25 cellular contexts compared by ENCODE assay signal in the genomic region with DNA sequence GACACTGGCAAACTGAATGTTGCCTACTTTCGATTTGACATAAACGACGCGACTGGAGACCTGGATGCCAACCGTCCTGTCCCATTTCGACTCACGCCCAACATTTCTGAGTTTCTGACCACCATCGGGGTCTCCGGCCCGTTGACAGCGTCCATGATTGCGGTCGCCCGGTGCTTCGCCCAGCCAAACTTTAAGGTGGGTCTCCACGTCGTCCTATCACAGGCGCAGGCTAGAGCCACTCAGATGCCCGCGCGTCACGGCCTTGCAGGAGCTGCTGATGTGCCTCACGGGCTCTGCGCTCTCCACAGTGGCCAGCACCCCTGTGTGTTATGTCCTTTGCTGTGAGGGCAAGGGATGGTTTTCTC.
"Had no signal": no experiment of that assay in that cellular context is flagged by ENCODE, and none has a peak within 500 bp of the region (broad histone marks: within the 10 kb centered on the region; RNA-seq: fewer than 3 reads in every experiment).

No MANE protein-coding gene starts in this region.

- DNase-seq: activated CD4-positive, alpha-beta T cell treated with anti-CD3 and anti-CD28 coated beads for 1 hour; activated CD4-positive, alpha-beta T cell treated with anti-CD3 and anti-CD28 coated beads, Interleukin-2, amount 10 ng/mL, durations not matched to agents 7 days and 5 days; activated naive CD4-positive, alpha-beta T cell; effector CD4-positive, alpha-beta T cell; left colon; natural killer cell; stimulated activated CD4-positive, alpha-beta T cell treated with anti-CD3 and anti-CD28 coated beads, Interleukin-12 subunit alpha, Interleukin-12 subunit beta, amount 100 ng/mL, for 4 hours; stimulated activated CD4-positive, alpha-beta T cell treated with anti-CD3 and anti-CD28 coated beads, Interleukin-4, amount 100 ng/mL, for 24 hours; stimulated activated naive CD8-positive, alpha-beta T cell treated with anti-CD3 and anti-CD28 coated beads, Interleukin-15, amount 100 ng/mL, for 72 hours; substantia nigra; T-helper 2 cell; upper lobe of right lung had no signal

- H3K4me3 Mint-ChIP-seq: activated CD4-positive, alpha-beta memory T cell treated with anti-CD3 and anti-CD28 coated beads, Interleukin-2, amount 10 ng/mL, durations not matched to agents 7 days and 5 days; activated CD4-positive, alpha-beta T cell treated with anti-CD3 and anti-CD28 coated beads, Interleukin-2, amount 10 ng/mL, durations not matched to agents 7 days and 5 days; central memory CD8-positive, alpha-beta T cell; dendritic cell treated with granulocyte-macrophage colony-stimulating factor and Interleukin-4, amounts not matched to agents 40 ng/mL and 50 ng/mL, for 4 days; natural killer cell; stimulated activated memory B cell treated with anti-CD40 and anti-IgM and Interleukin-4, amounts not matched to agents 10 μg/mL and 1 μg/mL and 100 μg/mL, for 72 hours; stimulated activated naive CD8-positive, alpha-beta T cell treated with anti-CD3 and anti-CD28 coated beads, Interleukin-15, amount 100 ng/mL, for 72 hours; WTC11 had no signal

- FAIRE-seq: endometrium, frontal cortex, islet of Langerhans had no signal

- H3K4me3 ChIP-seq: breast epithelium, skin epidermis, thyroid gland, upper lobe of right lung had no signal

- H3K9me3 Mint-ChIP-seq: activated CD4-positive, alpha-beta memory T cell treated with anti-CD3 and anti-CD28 coated beads, Interleukin-2, amount 10 ng/mL, durations not matched to agents 7 days and 5 days; activated CD4-positive, alpha-beta T cell treated with anti-CD3 and anti-CD28 coated beads, Interleukin-2, amount 10 ng/mL, durations not matched to agents 7 days and 5 days; activated naive CD4-positive, alpha-beta T cell treated with anti-CD3 and anti-CD28 coated beads, Interleukin-2, amount 50 U/mL, for 72 hours; central memory CD8-positive, alpha-beta T cell; dendritic cell treated with granulocyte-macrophage colony-stimulating factor and Interleukin-4, amounts not matched to agents 40 ng/mL and 50 ng/mL, for 4 days; natural killer cell; stimulated activated naive CD8-positive, alpha-beta T cell treated with anti-CD3 and anti-CD28 coated beads, Interleukin-15, amount 100 ng/mL, for 72 hours; WTC11 had no signal

- H3K27me3 ChIP-seq: breast epithelium, thyroid gland, upper lobe of right lung had no signal

- H3K9me3 ChIP-seq: breast epithelium, thyroid gland, upper lobe of right lung had no signal

- H3K27ac Mint-ChIP-seq: activated CD4-positive, alpha-beta memory T cell treated with anti-CD3 and anti-CD28 coated beads, Interleukin-2, amount 10 ng/mL, durations not matched to agents 7 days and 5 days; activated CD4-positive, alpha-beta T cell treated with anti-CD3 and anti-CD28 coated beads, Interleukin-2, amount 10 ng/mL, durations not matched to agents 7 days and 5 days; activated naive CD4-positive, alpha-beta T cell treated with anti-CD3 and anti-CD28 coated beads, Interleukin-2, amount 50 U/mL, for 72 hours; dendritic cell treated with granulocyte-macrophage colony-stimulating factor and Interleukin-4, amounts not matched to agents 40 ng/mL and 50 ng/mL, for 4 days; natural killer cell; stimulated activated memory B cell treated with anti-CD40 and anti-IgM and Interleukin-4, amounts not matched to agents 10 μg/mL and 1 μg/mL and 100 μg/mL, for 72 hours; WTC11 had no signal

- H3K27me3 Mint-ChIP-seq: activated CD4-positive, alpha-beta memory T cell treated with anti-CD3 and anti-CD28 coated beads, Interleukin-2, amount 10 ng/mL, durations not matched to agents 7 days and 5 days; activated CD4-positive, alpha-beta T cell treated with anti-CD3 and anti-CD28 coated beads, Interleukin-2, amount 10 ng/mL, durations not matched to agents 7 days and 5 days; central memory CD8-positive, alpha-beta T cell; dendritic cell treated with granulocyte-macrophage colony-stimulating factor and Interleukin-4, amounts not matched to agents 40 ng/mL and 50 ng/mL, for 4 days; stimulated activated memory B cell treated with anti-CD40 and anti-IgM and Interleukin-4, amounts not matched to agents 10 μg/mL and 1 μg/mL and 100 μg/mL, for 72 hours; stimulated activated naive CD8-positive, alpha-beta T cell treated with anti-CD3 and anti-CD28 coated beads, Interleukin-15, amount 100 ng/mL, for 72 hours had no signal

- ATAC-seq: activated naive CD4-positive, alpha-beta T cell treated with anti-CD3 and anti-CD28 coated beads, Interleukin-2, amount 50 U/mL, for 72 hours; left colon; natural killer cell; sciatic nerve; stimulated activated memory B cell treated with anti-CD40 and anti-IgM and Interleukin-4, amounts not matched to agents 10 μg/mL and 1 μg/mL and 100 μg/mL, for 72 hours; stimulated activated naive CD8-positive, alpha-beta T cell treated with anti-CD3 and anti-CD28 coated beads, Interleukin-15, amount 100 ng/mL, for 72 hours; upper lobe of right lung; WTC11 had no signal

- H3K4me1 ChIP-seq: breast epithelium, thyroid gland, upper lobe of right lung had no signal

- H3K4me1 Mint-ChIP-seq: activated CD4-positive, alpha-beta memory T cell treated with anti-CD3 and anti-CD28 coated beads, Interleukin-2, amount 10 ng/mL, durations not matched to agents 7 days and 5 days; activated CD4-positive, alpha-beta T cell treated with anti-CD3 and anti-CD28 coated beads, Interleukin-2, amount 10 ng/mL, durations not matched to agents 7 days and 5 days; natural killer cell; WTC11 had no signal
